12 cellular contexts compared by ENCODE assay signal in genomic region chr2:20231159-20231558, GRCh38. TPM values are rescaled to one million over a fixed set of nuclear protein-coding genes. Genes with fewer than 3 reads are reported as not detected.
DNase-seq lines count a peak whose midpoint lies in the region; ATAC-seq and TF ChIP-seq lines count a peak whose summit lies in the region.
"Had no signal": no experiment of that assay in that cellular context is flagged by ENCODE, and none has a peak within 500 bp of the region (broad histone marks: within the 10 kb centered on the region; RNA-seq: fewer than 3 reads in every experiment).

No MANE protein-coding gene starts in this region.

- CTCF ChIA-PET in HCT116 (lab: Charles Lee): interaction anchor here (1.7 to 2.0 kb wide), 2 partner anchors 60 to 96 kb away, joined by 4 to 9 read pairs; no protein-coding TSS in a partner anchor
- CTCF ChIA-PET in activated CD8-positive, alpha-beta memory T cell treated with anti-CD3 and anti-CD28 coated beads, Interleukin-2, amount 10 ng/mL, durations not matched to agents 7 days and 5 days (lab: Charles Lee): no interaction called here

- H3K27ac Mint-ChIP-seq in activated CD8-positive, alpha-beta memory T cell treated with anti-CD3 and anti-CD28 coated beads, Interleukin-2, amount 10 ng/mL, durations not matched to agents 7 days and 5 days: no peak overlapping the region

- H3K9ac ChIP-seq in HCT116 (ENCODE audit: low read length): peak overlapping the region; percentile 16

- H2AFZ ChIP-seq in HCT116 (ENCODE audit: low read depth, low read length, poor library complexity, severe bottlenecking): peak overlapping the region; percentile 60

- H3K27ac ChIP-seq in HCT116 (ENCODE audit: low read depth, low read length) (peak overlapping the region; percentile 58), suprapubic skin (peak overlapping the region; percentile 89), substantia nigra (ENCODE audit: low read depth, low read length, poor library complexity, severe bottlenecking) (no peak overlapping the region)

- H3K9me3 ChIP-seq in HCT116 (ENCODE audit: control insufficient read depth in 1 of 2, insufficient read depth in 1 of 2, low read depth in 1 of 2, low read length in 2 of 2) (no peaks in the 10 kb centered on the region), suprapubic skin (no peaks in the 10 kb centered on the region)
- H3K9me3 ChIP-seq: lower lobe of right lung had no signal

- no peak overlapping the region for H3K4me3 Mint-ChIP-seq in activated CD8-positive, alpha-beta memory T cell treated with anti-CD3 and anti-CD28 coated beads, Interleukin-2, amount 10 ng/mL, durations not matched to agents 7 days and 5 days
- H3K4me3 Mint-ChIP-seq: nephron had no signal

- no peaks in the 10 kb centered on the region for H3K9me3 Mint-ChIP-seq in activated CD8-positive, alpha-beta memory T cell treated with anti-CD3 and anti-CD28 coated beads, Interleukin-2, amount 10 ng/mL, durations not matched to agents 7 days and 5 days (ENCODE audit: low read depth)
- H3K9me3 Mint-ChIP-seq: nephron had no signal

- H3K27me3 Mint-ChIP-seq in activated CD8-positive, alpha-beta memory T cell treated with anti-CD3 and anti-CD28 coated beads, Interleukin-2, amount 10 ng/mL, durations not matched to agents 7 days and 5 days: peaks cover 48% of the 10 kb centered on the region

- H3K4me1 ChIP-seq in HCT116 (ENCODE audit: control insufficient read depth in 1 of 2, insufficient read depth in 2 of 2, low read length in 2 of 2) (peaks cover 19 to 48% of the 10 kb centered on the region in 2 experiments), suprapubic skin (peaks cover 31% of the 10 kb centered on the region)
- H3K4me1 ChIP-seq: lower lobe of right lung had no signal

- H3K36me3 Mint-ChIP-seq in activated CD8-positive, alpha-beta memory T cell treated with anti-CD3 and anti-CD28 coated beads, Interleukin-2, amount 10 ng/mL, durations not matched to agents 7 days and 5 days: no peaks in the 10 kb centered on the region

- TF ChIP-seq CTCF in HCT116 (IDR thresholded peaks at IDR 0.05 in 2 of 3, conservative IDR thresholded peaks at IDR 0.05 in 1 of 3; ENCODE audit: borderline replicate concordance in 1 of 3, insufficient read depth in 1 of 3, low read depth in 2 of 3, low read length in 2 of 3) (no peak), suprapubic skin (IDR thresholded peaks at IDR 0.05) (no peak)

- in situ Hi-C loops in G401 (cut with HindIII; ENCODE audit: low sequenced_read_pairs): no loop called here

- ATAC-seq in HCT116 (peak; percentile 21), GM21360 (IDR thresholded peaks at IDR 0.05; ENCODE audit: unreplicated experiment) (no peak)
- no peak for ATAC-seq in activated CD8-positive, alpha-beta memory T cell treated with anti-CD3 and anti-CD28 coated beads, Interleukin-2, amount 10 ng/mL, durations not matched to agents 7 days and 5 days

- peak overlapping the region in 1 of 2 experiments; percentile 25; a peak in 2 of 4 replicates for H3K4me3 ChIP-seq in HCT116 (replicated peaks in 1 of 2; ENCODE audit: low read depth in 1 of 2, low read length in 2 of 2)
- H3K4me3 ChIP-seq in suprapubic skin: no peak overlapping the region
- H3K4me3 ChIP-seq: lower lobe of right lung had no signal

- RAD21 ChIA-PET in HCT116 (lab: Charles Lee; ENCODE audit: low non-redundant PET in 1 of 2, low total read pairs in 2 of 2, uncharacterized antibody in 2 of 2, unreplicated experiment in 2 of 2): interaction anchor here in 1 of 2 experiments (0.6 kb wide), 1 partner anchor 122 kb away, joined by 3 read pairs; no protein-coding TSS in a partner anchor

- no peaks in the 10 kb centered on the region for H3K4me1 Mint-ChIP-seq in activated CD8-positive, alpha-beta memory T cell treated with anti-CD3 and anti-CD28 coated beads, Interleukin-2, amount 10 ng/mL, durations not matched to agents 7 days and 5 days
- H3K4me1 Mint-ChIP-seq: nephron had no signal

- no peak for TF ChIP-seq EP300 in suprapubic skin (IDR thresholded peaks at IDR 0.05)

- TF ChIP-seq RAD21 in HCT116 (IDR thresholded peaks at IDR 0.05; ENCODE audit: low read depth): no peak

- no peaks in the 10 kb centered on the region for H3K27me3 ChIP-seq in HCT116 (ENCODE audit: insufficient read depth, low read length)
- peaks cover 6% of the 10 kb centered on the region for H3K27me3 ChIP-seq in suprapubic skin

- TF ChIP-seq POLR2A in HCT116 (IDR thresholded peaks at IDR 0.05; ENCODE audit: borderline replicate concordance, extremely low read depth, insufficient read depth, insufficient read length) (no peak), suprapubic skin (IDR thresholded peaks at IDR 0.05) (no peak)

- no peaks in the 10 kb centered on the region for H3K36me3 ChIP-seq in HCT116 (ENCODE audit: control insufficient read depth in 1 of 2, insufficient read depth in 2 of 2, low read length in 2 of 2)
- no peaks in the 10 kb centered on the region for H3K36me3 ChIP-seq in suprapubic skin
- H3K36me3 ChIP-seq: lower lobe of right lung had no signal

- WGBS in suprapubic skin: 66% methylated on average over 6 of the region's 6 CpGs

- H3K9me2 ChIP-seq in HCT116 (ENCODE audit: insufficient read depth): no peaks in the 10 kb centered on the region

- DNase-seq in HCT116 (ENCODE audit: low read depth, low spot score) (no peak), iPS-NIHi7 (ENCODE audit: extremely low spot score) (peak; percentile 4), suprapubic skin (ENCODE audit: low spot score in 2 of 2) (peak in 1 of 2 donors; percentile 71), substantia nigra (lab: John Stamatoyannopoulos, UW) (no peak), G401 (ENCODE audit: low spot score) (no peak)
- DNase-seq in activated CD8-positive, alpha-beta memory T cell treated with anti-CD3 and anti-CD28 coated beads, Interleukin-2, amount 10 ng/mL, durations not matched to agents 7 days and 5 days: peak; percentile 33
- DNase-seq: activated gamma-delta T cell treated with Interleukin-2 at 50 U/mL for 16 hours, HCEC 1CT, lower lobe of right lung, NCI-H1930 had no signal

- BruUV-seq in HCT116 (replicated peaks; lab: Mats Ljungman, UMichigan): no TSS peak

- peak overlapping the region; percentile 62 for H3K4me2 ChIP-seq in HCT116 (ENCODE audit: low read length)

- POLR2A ChIA-PET in HCT116 (lab: Charles Lee): interaction anchor here (1.4 to 1.5 kb wide), 3 partner anchors 8 to 41 kb away, joined by 3 to 6 read pairs (median 4); no protein-coding TSS in a partner anchor

- no peaks in the 10 kb centered on the region for H3K79me2 ChIP-seq in HCT116 (ENCODE audit: insufficient read depth, low read length)

- intact Hi-C loops in HCT116 (cut with micrococcal nuclease): loop anchor here (5.0 kb wide), 1 partner anchor 104 kb away; no protein-coding TSS in a partner anchor

- H4K20me1 ChIP-seq in HCT116 (ENCODE audit: insufficient read depth): no peaks in the 10 kb centered on the region

TF ChIP-seq in HCT116, 20 proteins besides CTCF, POLR2A, EP300 and RAD21:
- no peak for TF ChIP-seq ZBTB33 (IDR thresholded peaks at IDR 0.05; ENCODE audit: extremely low read depth, insufficient replicate concordance, low read length)
- TF ChIP-seq TCF7L2 (IDR thresholded peaks at IDR 0.05; ENCODE audit: borderline replicate concordance, extremely low read depth, insufficient read depth, insufficient read length): no peak
- TF ChIP-seq ZFX (IDR thresholded peaks at IDR 0.05): no peak
- no peak for TF ChIP-seq JUND (IDR thresholded peaks at IDR 0.05)
- no peak for TF ChIP-seq ELF1 (IDR thresholded peaks at IDR 0.05; ENCODE audit: borderline replicate concordance, low read depth)

RNA-seq across cellular contexts. Expression of gene SDC1, which starts 6.2 kb away (rescaled TPM):
- 32.0 TPM for total RNA-seq in HCT116 (2021; ENCODE audit: unreplicated experiment)
- 13.7 and 15.4 TPM in 2 replicates for polyA plus RNA-seq in HCT116 (2012)
- under 1 TPM in 1 of 2 experiments, not detected in 1; 0.42 TPM for total RNA-seq in activated CD8-positive, alpha-beta memory T cell treated with anti-CD3 and anti-CD28 coated beads, Interleukin-2, amount 10 ng/mL, durations not matched to agents 7 days and 5 days
- total RNA-seq in suprapubic skin: 100 to 1,000 TPM; 258 to 892 (median 636) TPM
- total RNA-seq in G401 (2014; rRNA removed; shearing (Covaris generic)): 37.4 and 45.5 TPM in 2 replicates

Comparison
In these comparisons a context has a peak if more than half of its experiments do, and no peak if none do; other contexts are left out.
1. DNase-seq: peak in activated CD8-positive, alpha-beta memory T cell treated with anti-CD3 and anti-CD28 coated beads, Interleukin-2, amount 10 ng/mL, durations not matched to agents 7 days and 5 days (single experiment) and iPS-NIHi7 (single experiment); none in HCT116 (single experiment), substantia nigra (0 of 49) and G401 (single experiment).
2. RNA of gene SDC1, which starts 6.2 kb away (total RNA-seq): 258 to 892 TPM in suprapubic skin, 37.4 to 45.5 TPM in G401 and 32.0 TPM in HCT116 (single experiment); 0.42 TPM in activated CD8-positive, alpha-beta memory T cell treated with anti-CD3 and anti-CD28 coated beads, Interleukin-2, amount 10 ng/mL, durations not matched to agents 7 days and 5 days; every median in the first group is over 10 times any median in the second.